8 cellular contexts compared by ENCODE assay signal in the genomic region with DNA sequence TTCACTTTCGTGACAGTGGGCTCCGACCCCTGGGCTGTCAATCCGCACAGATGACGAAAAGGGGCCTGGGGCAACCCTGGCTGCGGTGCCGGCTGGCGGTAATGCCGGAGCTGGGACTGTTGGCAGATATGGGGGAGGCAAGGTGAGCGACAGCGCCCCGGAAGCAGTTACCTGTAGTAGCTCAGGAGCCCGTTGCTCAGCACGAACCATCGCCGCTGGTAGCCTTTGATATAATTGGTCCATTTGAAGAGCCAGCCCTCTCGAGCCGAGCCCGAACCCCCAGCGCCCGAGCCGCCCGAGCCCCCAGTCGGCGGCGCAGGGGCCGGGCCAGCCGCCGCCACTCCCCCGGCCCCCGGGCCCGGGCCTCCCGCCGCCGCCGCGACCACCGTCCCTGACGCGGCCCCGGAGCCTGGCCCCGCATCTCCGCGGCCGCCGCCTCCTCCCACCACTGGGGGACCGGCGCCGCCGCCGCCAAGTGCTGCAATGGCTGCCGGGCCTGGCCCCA. TPM values are rescaled to one million over a fixed set of nuclear protein-coding genes. Genes with fewer than 3 reads are reported as not detected.
DNase-seq lines count a peak whose midpoint lies in the region; ATAC-seq and TF ChIP-seq lines count a peak whose summit lies in the region.

No MANE protein-coding gene starts in this region.

- peaks cover 45% of the 10 kb centered on the region for H3K79me2 ChIP-seq in fibroblast of lung (ENCODE audit: control insufficient read depth, insufficient read depth, low read length)

- H3K4me3 ChIP-seq in fibroblast of lung (replicated peaks in 1 of 4; ENCODE audit: control extremely low read depth in 1 of 4, insufficient read depth in 1 of 4, low read depth in 3 of 4, low read length in 4 of 4) (peak overlapping the region; percentile 74 to 98 (median 93)), stomach (peak overlapping the region; percentile 71 to 93 (median 80))

- intact Hi-C loops in stomach (cut with DNase I; ENCODE audit: low total_unique reads): no loop called here

- H2AFZ ChIP-seq in fibroblast of lung (ENCODE audit: low read length): no peak overlapping the region

- no peaks in the 10 kb centered on the region for H3K27me3 Mint-ChIP-seq in activated T-cell treated with anti-CD3 and anti-CD28 coated beads, Interleukin-2, amount 50 U/mL, for 24 hours
- H3K27me3 Mint-ChIP-seq in neural crest cell (ENCODE audit: low read depth): no peaks in the 10 kb centered on the region

- H3K4me3 Mint-ChIP-seq in activated T-cell treated with anti-CD3 and anti-CD28 coated beads, Interleukin-2, amount 50 U/mL, for 24 hours: peak overlapping the region; percentile 91
- peak overlapping the region; percentile 93 for H3K4me3 Mint-ChIP-seq in neural crest cell

- ATAC-seq in GM18502 (IDR thresholded peaks at IDR 0.05; ENCODE audit: poor library complexity, unreplicated experiment): peak; percentile 14
- ATAC-seq in HG02884 (IDR thresholded peaks at IDR 0.05; ENCODE audit: unreplicated experiment): peak; percentile 8

- no peak for TF ChIP-seq POLR2A in stomach (IDR thresholded peaks at IDR 0.05)

- peak overlapping the region; percentile 99 for H3K4me2 ChIP-seq in fibroblast of lung (ENCODE audit: extremely low read depth, insufficient read depth, low read length)

- peak overlapping the region; percentile 99 for H3K27ac Mint-ChIP-seq in activated T-cell treated with anti-CD3 and anti-CD28 coated beads, Interleukin-2, amount 50 U/mL, for 24 hours
- H3K27ac Mint-ChIP-seq in neural crest cell (ENCODE audit: unreplicated experiment): peak overlapping the region; percentile 40

- TF ChIP-seq CTCF in fibroblast of lung (conservative IDR thresholded peaks at IDR 0.05 in 1 of 2, IDR thresholded peaks at IDR 0.05 in 1 of 2; ENCODE audit: low read depth in 1 of 2, low read length in 2 of 2) (no peak), neural crest cell (conservative IDR thresholded peaks at IDR 0.05) (peak; percentile 41), stomach (IDR thresholded peaks at IDR 0.05) (no peak)

- TF ChIP-seq EP300 in stomach (IDR thresholded peaks at IDR 0.05): no peak

- H3K9ac ChIP-seq in fibroblast of lung (ENCODE audit: insufficient read depth, low read length): peak overlapping the region; percentile 81

- H3K36me3 ChIP-seq in fibroblast of lung (ENCODE audit: control insufficient read depth, insufficient read depth, low read length): no peaks in the 10 kb centered on the region
- peaks cover 0 to 6% (median 3%) of the 10 kb centered on the region in 4 donors for H3K36me3 ChIP-seq in stomach

- no peaks in the 10 kb centered on the region for H3K27me3 ChIP-seq in fibroblast of lung (ENCODE audit: control insufficient read depth, insufficient read depth, low read length)
- no peaks in the 10 kb centered on the region for H3K27me3 ChIP-seq in stomach

- H3K9me3 ChIP-seq in fibroblast of lung (ENCODE audit: control insufficient read depth, insufficient read depth, low read depth, low read length): no peaks in the 10 kb centered on the region
- H3K9me3 ChIP-seq in stomach: no peaks in the 10 kb centered on the region

- no peaks in the 10 kb centered on the region for H3K9me3 Mint-ChIP-seq in activated T-cell treated with anti-CD3 and anti-CD28 coated beads, Interleukin-2, amount 50 U/mL, for 24 hours
- no peaks in the 10 kb centered on the region for H3K9me3 Mint-ChIP-seq in neural crest cell

- WGBS in stomach, 5 donors: 0 to 2% (median 1%) methylated on average over 12 to 51 of the region's 51 CpGs

- peak; percentile 3 for DNase-seq in NCI-H345 treated with DMSO at 0.1 percent for 48 hours (lab: John Stamatoyannopoulos, UW; ENCODE audit: unreplicated experiment)
- DNase-seq in activated T-cell treated with anti-CD3 and anti-CD28 coated beads, Interleukin-2, amount 50 U/mL, for 24 hours: peak; percentile 71
- DNase-seq in fibroblast of lung (ENCODE audit: low read depth in 2 of 2): peak in 1 of 2 donors; percentile 7
- peak; percentile 4 for DNase-seq in neural crest cell (ENCODE audit: low read depth, low spot score)
- peak; percentile 72 for DNase-seq in stomach
- no peak for DNase-seq in medulla oblongata (ENCODE audit: extremely low spot score)

- H3K4me1 Mint-ChIP-seq in activated T-cell treated with anti-CD3 and anti-CD28 coated beads, Interleukin-2, amount 50 U/mL, for 24 hours (ENCODE audit: low read depth): peaks cover 57% of the 10 kb centered on the region
- H3K4me1 Mint-ChIP-seq in neural crest cell: peaks cover 33% of the 10 kb centered on the region

- H3K27ac ChIP-seq in fibroblast of lung (ENCODE audit: insufficient read depth, low read length) (peak overlapping the region; percentile 75), stomach (peak overlapping the region; percentile 93 to 100 (median 98))

- peaks cover 44% of the 10 kb centered on the region for H3K36me3 Mint-ChIP-seq in activated T-cell treated with anti-CD3 and anti-CD28 coated beads, Interleukin-2, amount 50 U/mL, for 24 hours (ENCODE audit: low read depth)
- H3K36me3 Mint-ChIP-seq in neural crest cell (ENCODE audit: low read depth): no peaks in the 10 kb centered on the region

- H3K4me1 ChIP-seq in fibroblast of lung (ENCODE audit: control insufficient read depth, extremely low read depth, insufficient read depth, low read length) (peaks cover 7% of the 10 kb centered on the region), stomach (peaks cover 36 to 58% (median 47%) of the 10 kb centered on the region in 4 donors)

- H4K20me1 ChIP-seq in fibroblast of lung (ENCODE audit: control insufficient read depth, extremely low read depth, insufficient read depth, low read length): peaks cover 4% of the 10 kb centered on the region

RNA-seq across cellular contexts. Expression of a gene that starts 0.4 kb away (rescaled TPM):
- total RNA-seq in fibroblast of lung: 29.5 and 44.1 TPM in 2 replicates
- 32.4 and 34.0 TPM in 2 replicates for polyA plus RNA-seq in fibroblast of lung
- 27.5 and 29.6 TPM in 2 replicates for polyA plus RNA-seq in fibroblast of lung (2012)
- 31.3 and 38.8 TPM in 2 replicates for polyA minus RNA-seq in fibroblast of lung (ENCODE audit: low replicate concordance)
- 30.0 and 30.5 TPM in 2 replicates for total RNA-seq in neural crest cell
- total RNA-seq in stomach: 10 to 100 TPM; 27.2 to 67.9 (median 33.3) TPM
- 10 to 100 TPM; 10.8 to 15.1 (median 14.2) TPM for polyA plus RNA-seq in stomach

RNA-seq across cellular contexts. Expression of a gene that starts 53.7 kb away (rescaled TPM):
- 8.2 and 11.6 TPM in 2 replicates for total RNA-seq in fibroblast of lung
- polyA plus RNA-seq in fibroblast of lung: 66.4 and 68.1 TPM in 2 replicates
- polyA plus RNA-seq in fibroblast of lung (2012): 31.5 and 31.8 TPM in 2 replicates
- 36.2 and 43.5 TPM in 2 replicates for polyA minus RNA-seq in fibroblast of lung (ENCODE audit: low replicate concordance)
- 35.4 and 36.6 TPM in 2 replicates for total RNA-seq in neural crest cell
- total RNA-seq in stomach: 10 to 100 TPM in 3 of 5 donors, 1 to 10 TPM in 2; 7.5 to 16.7 (median 10.7) TPM
- polyA plus RNA-seq in stomach: 10 to 100 TPM in 1 of 3 donors, 1 to 10 TPM in 2; 8.0 to 15.9 (median 9.5) TPM
